In genomic region chr12:57740656-57741412, GRCh38 we compare ENCODE assay signal across 1 cellular context.
TF ChIP-seq lines count a peak whose summit lies in the region.

No MANE protein-coding gene starts in this region.

TF ChIP-seq in K562, 482 proteins besides CTCF, POLR2A, EP300 and RAD21:
- TF ChIP-seq CTBP1 (IDR thresholded peaks at IDR 0.05; ENCODE audit: borderline replicate concordance) = peak; percentile 45; the same call in 1 of the 2 replicates
- TF ChIP-seq MTA2 (IDR thresholded peaks at IDR 0.05; ENCODE audit: low read depth) = no peak
- TF ChIP-seq SPI1 (IDR thresholded peaks at IDR 0.05; ENCODE audit: borderline replicate concordance, low read depth, low read length) = 0 out of 2 replicates have a peak, but pooled peaks have one; percentile 2
- no peak for TF ChIP-seq ZNF717 (CRISPR knock-in tag; IDR thresholded peaks at IDR 0.05)
- peak; percentile 76 for TF ChIP-seq RFX1 (IDR thresholded peaks at IDR 0.05)
- TF ChIP-seq ZNF785 (CRISPR knock-in tag; IDR thresholded peaks at IDR 0.05) = no peak
- TF ChIP-seq KDM1A (IDR thresholded peaks at IDR 0.05) = 0 out of 4 replicates have a peak, but pooled peaks of 1 of the 2 experiments have one; percentile 12
- TF ChIP-seq STAT5A (IDR thresholded peaks at IDR 0.05; ENCODE audit: borderline replicate concordance, low read length) = no peak
- 0 out of 2 replicates have a peak, but pooled peaks have one; percentile 39 for TF ChIP-seq RREB1 (CRISPR knock-in tag; IDR thresholded peaks at IDR 0.05)
- no peak for TF ChIP-seq SRSF3 (IDR thresholded peaks at IDR 0.05; ENCODE audit: insufficient read depth, low read length)
